7 cellular contexts compared by ENCODE assay signal in genomic region chr3:129827765-129828164, GRCh38.
DNase-seq lines count a peak whose midpoint lies in the region; ATAC-seq, FAIRE-seq and TF ChIP-seq lines count a peak whose summit lies in the region.

No MANE protein-coding gene starts in this region.

- TF ChIP-seq EP300 in ovary (IDR thresholded peaks at IDR 0.05) = no peak

- peak; percentile 86 for ATAC-seq in HG02973 (IDR thresholded peaks at IDR 0.05; ENCODE audit: unreplicated experiment)

- WGBS in ovary, 3 donors = 78 to 84% (median 80%) methylated on average over 7 of the region's 7 CpGs

- no peaks in the 10 kb centered on the region for H3K4me1 ChIP-seq in ovary (ENCODE audit: insufficient read depth)

- no peaks in the 10 kb centered on the region for H3K9me3 ChIP-seq in ovary

- TF ChIP-seq POLR2A in ovary (IDR thresholded peaks at IDR 0.05) = no peak

- TF ChIP-seq CTCF in ovary (IDR thresholded peaks at IDR 0.05) = no peak

- DNase-seq in GM19239 (ENCODE audit: insufficient read length, low spot score) (peak; percentile 4), UCSD-AML1 (lab: John Stamatoyannopoulos, UW; ENCODE audit: unreplicated experiment) (peak; percentile 37), NCI-H2227 (lab: John Stamatoyannopoulos, UW; ENCODE audit: unreplicated experiment) (no peak), ovary (no peak), substantia nigra (lab: John Stamatoyannopoulos, UW) (no peak)
- peak; percentile 16 for DNase-seq in stimulated activated CD4-positive, alpha-beta T cell treated with anti-CD3 and anti-CD28 coated beads, Interleukin-1b, Interleukin-23, amount 100 ng/mL, for 48 hours

- intact Hi-C loops in ovary (cut with DNase I) = loop anchor here (5.0 to 10.0 kb wide), 6 partner anchors 173 to 343 kb away; no protein-coding TSS in a partner anchor

- no peak overlapping the region for H3K4me3 ChIP-seq in ovary

- FAIRE-seq in GM19239 (lab: Jason Lieb, UNC) = peak; percentile 99

- H3K36me3 ChIP-seq in ovary = no peaks in the 10 kb centered on the region

- H3K27me3 ChIP-seq in ovary = no peaks in the 10 kb centered on the region

- H3K27ac ChIP-seq in ovary (no peak overlapping the region), substantia nigra (ENCODE audit: low read depth, low read length, poor library complexity, severe bottlenecking) (no peak overlapping the region)

Comparison
In these comparisons a context has a peak if more than half of its experiments do, and no peak if none do; other contexts are left out.
1. DNase-seq: peak in GM19239 (single experiment), UCSD-AML1 (single experiment) and stimulated activated CD4-positive, alpha-beta T cell treated with anti-CD3 and anti-CD28 coated beads, Interleukin-1b, Interleukin-23, amount 100 ng/mL, for 48 hours (single experiment); none in NCI-H2227 (single experiment), ovary (0 of 5) and substantia nigra (0 of 49).